Comparison of ENCODE assay signal across 28 cellular contexts in genomic region chr20:41668057-41668749, GRCh38.
"Had no signal": no experiment of that assay in that cellular context is flagged by ENCODE, and none has a peak within 500 bp of the region (broad histone marks: within the 10 kb centered on the region; RNA-seq: fewer than 3 reads in every experiment).

No MANE protein-coding gene starts in this region.

- H3K4me1 ChIP-seq: neural progenitor cell, psoas muscle, spleen, testis, tibial artery, transverse colon, upper lobe of right lung, uterus had no signal

- ATAC-seq: natural killer cell; psoas muscle; right cardiac atrium; sciatic nerve; stimulated activated memory B cell treated with anti-CD40 and anti-IgM and Interleukin-4, amounts not matched to agents 10 μg/mL and 1 μg/mL and 100 μg/mL, for 72 hours; stimulated activated naive CD8-positive, alpha-beta T cell treated with anti-CD3 and anti-CD28 coated beads, Interleukin-15, amount 100 ng/mL, for 72 hours; stimulated activated naive CD8-positive, alpha-beta T cell treated with anti-CD3 and anti-CD28 coated beads, Interleukin-15, Interleukin-2, amounts not matched to agents 100 U/mL and 50 U/mL, for 24 hours; upper lobe of right lung had no signal

- H3K4me2 ChIP-seq: neural progenitor cell, smooth muscle cell had no signal

- H3K4me3 ChIP-seq: neural progenitor cell, ovary, psoas muscle, skin epidermis, smooth muscle cell, spleen, suprapubic skin, testis, tibial artery, transverse colon, upper lobe of right lung, uterus had no signal

- H3K27ac ChIP-seq: neural progenitor cell, ovary, parathyroid adenoma, psoas muscle, skin epidermis, spleen, suprapubic skin, testis, tibial artery, transverse colon, upper lobe of right lung, uterus had no signal

- DNase-seq: natural killer cell; occipital lobe; ovary; posterior cingulate gyrus; psoas muscle; right cardiac atrium; spleen; stimulated activated CD4-positive, alpha-beta T cell treated with anti-CD3 and anti-CD28 coated beads, Interleukin-12 subunit alpha, Interleukin-12 subunit beta, amount 100 ng/mL, for 4 hours; stimulated activated CD4-positive, alpha-beta T cell treated with anti-CD3 and anti-CD28 coated beads, Interleukin-1b, Interleukin-23, amount 100 ng/mL, for 48 hours; stimulated activated CD4-positive, alpha-beta T cell treated with anti-CD3 and anti-CD28 coated beads, Interleukin-4, amount 100 ng/mL, for 1 hour; stimulated activated CD4-positive, alpha-beta T cell treated with anti-CD3 and anti-CD28 coated beads, Interleukin-4, amount 100 ng/mL, for 4 hours; stimulated activated CD8-positive, alpha-beta memory T cell treated with anti-CD3 and anti-CD28 coated beads, Interleukin-4, amount 100 ng/mL, for 48 hours; stimulated activated naive CD4-positive, alpha-beta T cell; stimulated activated naive CD8-positive, alpha-beta T cell treated with anti-CD3 and anti-CD28 coated beads, Interleukin-15, amount 100 ng/mL, for 72 hours; stimulated activated naive CD8-positive, alpha-beta T cell treated with anti-CD3 and anti-CD28 coated beads, Interleukin-15, Interleukin-2, amounts not matched to agents 100 U/mL and 50 U/mL, for 24 hours; substantia nigra; testis; tibial artery; transverse colon; upper lobe of right lung; uterus had no signal

- H3K9me3 ChIP-seq: ovary, psoas muscle, spleen, suprapubic skin, testis, tibial artery, transverse colon, upper lobe of right lung, uterus had no signal
